In the genomic region with DNA sequence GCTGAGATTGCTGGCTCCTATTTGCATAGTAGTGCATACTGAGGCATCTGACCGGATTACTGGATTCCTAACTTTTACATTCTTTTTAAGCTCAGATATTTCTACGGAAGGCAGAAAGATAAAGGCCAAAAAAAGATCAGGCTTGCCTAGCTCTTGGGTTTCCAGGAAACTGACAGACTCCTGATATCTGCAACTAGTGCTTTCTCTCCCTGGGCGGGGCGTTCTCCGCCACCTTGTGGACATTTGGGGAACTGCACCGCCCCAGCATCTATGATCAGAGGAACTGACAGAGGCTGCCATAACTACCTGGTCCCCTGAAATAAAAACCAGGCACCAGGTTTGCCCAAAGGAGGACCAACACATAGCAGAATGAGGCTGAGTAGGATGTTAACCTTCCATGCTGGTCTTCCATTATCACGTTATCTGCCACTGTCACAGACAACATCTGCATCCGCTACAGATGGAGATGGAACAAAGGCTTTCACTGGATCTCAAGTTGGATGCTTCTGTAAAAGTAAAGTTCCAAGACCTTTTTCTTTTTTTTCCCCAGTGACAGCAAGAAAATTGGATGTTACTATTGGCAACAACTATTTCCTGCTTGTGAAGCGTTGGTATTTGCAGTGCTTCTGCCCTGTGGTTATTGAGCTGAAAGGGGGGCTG, we compare ENCODE assay signal across 8 cellular contexts. TPM values are rescaled to one million over a fixed set of nuclear protein-coding genes. Genes with fewer than 3 reads are reported as not detected.
A peak's percentile ranks its signal among the peaks of the same experiment; 100 is the strongest.
DNase-seq lines count a peak whose midpoint lies in the region; ATAC-seq and TF ChIP-seq lines count a peak whose summit lies in the region.

No MANE protein-coding gene starts in this region.

- no peaks in the 10 kb centered on the region for H3K27me3 Mint-ChIP-seq in osteocyte (ENCODE audit: unreplicated experiment)

- no peak overlapping the region for H3K4me3 ChIP-seq in fibroblast of villous mesenchyme (ENCODE audit: low read depth, low read length)
- H3K4me3 ChIP-seq in thyroid gland (replicated peaks in 1 of 3), result no peak overlapping the region

- no peak for TF ChIP-seq POLR2A in thyroid gland (IDR thresholded peaks at IDR 0.05)

- H3K27ac ChIP-seq in thyroid gland, result no peak overlapping the region

- H3K4me1 ChIP-seq in thyroid gland, result peaks cover 0 to 10% of the 10 kb centered on the region in 2 donors

- peak overlapping the region; percentile 75 for H3K27ac Mint-ChIP-seq in osteocyte (ENCODE audit: unreplicated experiment)

- H3K9me3 ChIP-seq in thyroid gland, result no peaks in the 10 kb centered on the region

- DNase-seq in DMS 273 (lab: John Stamatoyannopoulos, UW; ENCODE audit: unreplicated experiment) (peak; percentile 84), RPMI7951 (ENCODE audit: low read depth) (peak; percentile 77), fibroblast of villous mesenchyme (ENCODE audit: low read depth) (peak; percentile 80), osteocyte (ENCODE audit: extremely low spot score, unreplicated experiment) (peak; percentile 94), thyroid gland (peak; percentile 79 to 84)
- DNase-seq in activated T-helper 1 cell treated with anti-CD3 and anti-CD28 coated beads, Interleukin-2, amount 50 U/mL, for 16 hours (ENCODE audit: low read depth in 1 of 2, low spot score in 1 of 2), result peak; percentile 61 to 64

- H3K36me3 ChIP-seq in thyroid gland, result no peaks in the 10 kb centered on the region

- H3K27me3 ChIP-seq in thyroid gland, result no peaks in the 10 kb centered on the region

- H3K4me1 Mint-ChIP-seq in osteocyte (ENCODE audit: unreplicated experiment), result peaks cover 18% of the 10 kb centered on the region

- no peak overlapping the region for H3K4me3 Mint-ChIP-seq in osteocyte (ENCODE audit: unreplicated experiment)

- ATAC-seq in GM19455 (IDR thresholded peaks at IDR 0.05; ENCODE audit: unreplicated experiment) (peak; percentile 88), HG03520 (IDR thresholded peaks at IDR 0.05; ENCODE audit: unreplicated experiment) (peak; percentile 93)

- WGBS in thyroid gland, 2 donors, result 27% methylated on average over 9 of the region's 9 CpGs

- no peaks in the 10 kb centered on the region for H3K9me3 Mint-ChIP-seq in osteocyte (ENCODE audit: unreplicated experiment)

- intact Hi-C loops in thyroid gland (cut with DNase I), result loop anchor here (2.0 kb wide), 1 partner anchor 130 kb away; no protein-coding TSS in a partner anchor

- TF ChIP-seq CTCF in fibroblast of villous mesenchyme (IDR thresholded peaks at IDR 0.05; ENCODE audit: insufficient read depth, low read depth, low read length), result peak; percentile 100
- peak; percentile 98 for TF ChIP-seq CTCF in osteocyte (IDR thresholded peaks at IDR 0.05)
- peak; percentile 96 to 100 (median 98) for TF ChIP-seq CTCF in thyroid gland (IDR thresholded peaks at IDR 0.05)

- peaks cover 35% of the 10 kb centered on the region for H3K36me3 Mint-ChIP-seq in osteocyte (ENCODE audit: unreplicated experiment)

RNA-seq across cellular contexts. Expression of a gene that starts 33.3 kb away (rescaled TPM):
- total RNA-seq in RPMI7951 (2014; rRNA removed; shearing (Covaris generic)), result 395 and 427 TPM in 2 replicates
- 345 and 593 TPM in 2 replicates for total RNA-seq in fibroblast of villous mesenchyme
- total RNA-seq in osteocyte, result 193 and 197 TPM in 2 replicates
- total RNA-seq in thyroid gland, result 100 to 1,000 TPM in 3 of 4 donors, 10 to 100 TPM in 1; 89.6 to 174 (median 122) TPM
